In the genomic region with DNA sequence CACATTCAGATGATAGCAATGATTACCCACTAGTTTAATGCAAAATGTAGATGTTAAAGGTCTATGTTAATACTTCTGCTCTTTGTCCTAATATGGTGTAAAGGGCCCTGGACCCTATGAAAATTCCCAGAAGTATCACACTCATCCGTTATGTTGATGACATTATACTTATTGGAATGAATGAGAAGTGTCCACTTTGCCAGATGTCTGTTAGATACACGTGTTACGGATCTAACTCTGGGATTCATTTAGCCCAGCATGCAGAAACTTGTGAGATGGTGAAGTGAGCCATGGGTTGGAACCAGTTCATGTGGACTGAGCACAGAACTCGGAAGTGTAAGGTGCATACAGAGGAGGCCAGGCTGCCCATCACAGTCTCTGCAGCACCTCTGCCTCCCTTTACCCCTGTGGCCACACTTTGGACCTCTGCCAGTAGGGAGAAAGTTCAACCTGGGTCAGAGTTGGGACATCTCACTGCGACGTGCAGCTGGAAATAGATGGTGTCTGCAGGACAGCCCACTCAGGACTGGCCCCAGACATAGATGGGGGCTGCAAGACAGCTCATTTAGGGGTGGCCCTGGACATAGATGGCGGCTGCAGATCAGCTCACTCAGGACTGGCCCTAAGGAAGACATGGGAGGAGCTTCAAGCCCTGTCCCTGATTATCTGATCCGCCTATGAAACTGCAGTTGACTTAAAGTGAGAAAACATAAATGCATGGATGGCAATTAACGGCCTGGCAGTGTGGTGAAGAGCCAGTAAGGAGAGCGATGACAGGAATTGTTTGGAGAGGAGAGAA, we compare ENCODE assay signal across 20 cellular contexts.
"Had no signal": no experiment of that assay in that cellular context is flagged by ENCODE, and none has a peak within 500 bp of the region (broad histone marks: within the 10 kb centered on the region; RNA-seq: fewer than 3 reads in every experiment).

No MANE protein-coding gene starts in this region.

- DNase-seq: activated B cell treated with CpG ODN at 0.5 μM for 24 hours; activated effector memory CD4-positive, alpha-beta T cell treated with anti-CD3 and anti-CD28 coated beads, Interleukin-2, amount 50 U/mL, for 16 hours; activated naive CD4-positive, alpha-beta T cell treated with anti-CD3 and anti-CD28 coated beads, Interleukin-2, amount 10 ng/mL, durations not matched to agents 7 days and 5 days; activated naive CD8-positive, alpha-beta T cell treated with anti-CD3 and anti-CD28 coated beads, Interleukin-2, amount 10 ng/mL, durations not matched to agents 7 days and 5 days; activated T-cell treated with anti-CD3 and anti-CD28 coated beads for 4 hours; activated T-cell treated with anti-CD3 and anti-CD28 coated beads, Interleukin-2, amount 50 U/mL, for 72 hours; cerebellar nuclear complex; colonic mucosa; effector CD8-positive, alpha-beta T cell; left ventricle myocardium inferior; mammary epithelial cell; naive B cell; pancreas; right cardiac atrium; spleen; stimulated activated naive CD4-positive, alpha-beta T cell treated with Interleukin-2 at 50 U/mL for 16 hours; T-helper 1 cell had no signal

- H3K27ac ChIP-seq: ascending aorta, cardiac muscle cell, colonic mucosa, left ventricle myocardium inferior, pancreas, spleen, tibial nerve had no signal

- H3K36me3 ChIP-seq: ascending aorta, cardiac muscle cell, colonic mucosa, left ventricle myocardium inferior, pancreas, spleen, tibial nerve had no signal

- H3K4me1 ChIP-seq: colonic mucosa, left ventricle myocardium inferior, pancreas, spleen, tibial nerve had no signal

- H3K4me3 ChIP-seq: ascending aorta, cardiac muscle cell, colonic mucosa, left ventricle myocardium inferior, pancreas, spleen, tibial nerve had no signal

- ATAC-seq: activated T-cell treated with anti-CD3 and anti-CD28 coated beads, Interleukin-2, amount 50 U/mL, for 72 hours; pancreas; right cardiac atrium had no signal

- H3K27me3 ChIP-seq: ascending aorta, cardiac muscle cell, colonic mucosa, pancreas, tibial nerve had no signal

- H3K9me3 ChIP-seq: ascending aorta, colonic mucosa, pancreas, spleen, tibial nerve had no signal
